Comparison of ENCODE assay signal across 13 cellular contexts in genomic region chr12:52232916-52233461, GRCh38. TPM values are rescaled to one million over a fixed set of nuclear protein-coding genes. Genes with fewer than 3 reads are reported as not detected.
DNase-seq lines count a peak whose midpoint lies in the region; ATAC-seq, FAIRE-seq and TF ChIP-seq lines count a peak whose summit lies in the region.
"Had no signal": no experiment of that assay in that cellular context is flagged by ENCODE, and none has a peak within 500 bp of the region (broad histone marks: within the 10 kb centered on the region; RNA-seq: fewer than 3 reads in every experiment).

Gene KRT7, plus strand, starts transcription at chr12:52233243. Its CDS starts 54 bp downstream, at chr12:52233297.

- H3K23me2 ChIP-seq in H1 (ENCODE audit: low read depth, low read length): peaks cover 8% of the 10 kb centered on the region; the same call in 1 of the 2 replicates

- POLR2A ChIA-PET in H1 (lab: Charles Lee; ENCODE audit: partially characterized antibody): interaction anchor here (0.9 to 2.0 kb wide), 5 partner anchors 11 to 168 kb away, joined by 3 to 5 read pairs (median 4); no protein-coding TSS in a partner anchor

- H3K9ac ChIP-seq in HUES6 (ENCODE audit: low read length) (peak within 1 kb of the TSS; percentile 5), H1 (replicated peaks in 1 of 4; ENCODE audit: extremely low read depth in 1 of 4, low read depth in 3 of 4, low read length in 3 of 4) (peak within 1 kb of the TSS in 3 of 4 experiments; percentile 25 to 43 (median 29); a peak in 3 of 7 replicates)

- peak within 1 kb of the TSS; percentile 89 for H3K18ac ChIP-seq in H1 (ENCODE audit: extremely low read depth, low read length)

- H3K27ac ChIP-seq in 22Rv1 (no peak within 1 kb of the TSS), HUES6 (ENCODE audit: low read depth, low read length) (no peak within 1 kb of the TSS), H1 (ENCODE audit: low read depth, low read length) (no peak within 1 kb of the TSS), lung (ENCODE audit: low read depth in 1 of 2, low read length in 1 of 2) (peak within 1 kb of the TSS in 1 of 2 donors; percentile 92)
- H3K27ac ChIP-seq: gastrocnemius medialis, SJCRH30 had no signal

- CTCF ChIA-PET in H1 (lab: Charles Lee; ENCODE audit: partially characterized antibody): interaction anchor here (0.6 to 17.6 kb wide), 12 partner anchors 12 to 95 kb away, joined by 3 to 151 read pairs (median 4); no protein-coding TSS in a partner anchor

- H3K36me3 ChIP-seq in HUES6 (ENCODE audit: control insufficient read depth, insufficient read depth, low read length) (no peaks in the 10 kb centered on the region), H1 (ENCODE audit: control insufficient read depth in 2 of 4, insufficient read depth in 4 of 4, low read length in 3 of 4) (no peaks in the 10 kb centered on the region), lung (ENCODE audit: control insufficient read depth in 2 of 2, insufficient read depth in 2 of 2, low read length in 2 of 2) (no peaks in the 10 kb centered on the region)
- H3K36me3 ChIP-seq: gastrocnemius medialis, SJCRH30 had no signal

- H3K27me3 ChIP-seq in HUES6 (ENCODE audit: control insufficient read depth, insufficient read depth, low read length): peaks cover 77% of the 10 kb centered on the region
- H3K27me3 ChIP-seq in H1 (replicated peaks in 1 of 4; ENCODE audit: control insufficient read depth in 3 of 4, extremely low read depth in 1 of 4, insufficient read depth in 3 of 4, low read length in 3 of 4): peaks cover 0 to 50% (median 26%) of the 10 kb centered on the region in 4 experiments; a peak in 6 of 7 replicates
- H3K27me3 ChIP-seq in lung (ENCODE audit: control insufficient read depth, insufficient read depth): no peaks in the 10 kb centered on the region
- H3K27me3 ChIP-seq: SJCRH30 had no signal

- no peak within 1 kb of the TSS for H4K5ac ChIP-seq in H1 (ENCODE audit: insufficient read length, low read depth, low read length)

- peak within 1 kb of the TSS; percentile 76 to 82 for H3K4me2 ChIP-seq in H1 (ENCODE audit: insufficient read depth in 1 of 2, low read depth in 2 of 2, low read length in 2 of 2)

- TF ChIP-seq RAD21 in H1 (IDR thresholded peaks at IDR 0.05 in 1 of 2, conservative IDR thresholded peaks at IDR 0.05 in 1 of 2; ENCODE audit: low read depth in 2 of 2, low read length in 2 of 2): peak in 1 of 2 experiments; percentile 1; a peak in 1 of 4 replicates

- H2BK12ac ChIP-seq in H1 (ENCODE audit: low read depth, low read length): peak within 1 kb of the TSS; percentile 82

- H4K91ac ChIP-seq in H1 (replicated peaks; ENCODE audit: insufficient read length, low read length): peak within 1 kb of the TSS; percentile 14

- no peak for FAIRE-seq in H1 (lab: Jason Lieb, UNC)

- H4K8ac ChIP-seq in H1 (ENCODE audit: extremely low read depth, insufficient read depth, low read length): peak within 1 kb of the TSS; percentile 88

- H2BK15ac ChIP-seq in H1 (ENCODE audit: low read length): peak within 1 kb of the TSS; percentile 66; the same call in 1 of the 2 replicates

- no peaks in the 10 kb centered on the region for H4K20me1 ChIP-seq in H1 (replicated peaks in 1 of 2; ENCODE audit: control insufficient read depth in 1 of 2, insufficient read depth in 2 of 2, low read length in 2 of 2)

- peak; percentile 60 for ATAC-seq in lung (ENCODE audit: insufficient read depth, low FRiP score)
- ATAC-seq in GM19328 (IDR thresholded peaks at IDR 0.05; ENCODE audit: unreplicated experiment): no peak
- ATAC-seq in GM18867 (IDR thresholded peaks at IDR 0.05; ENCODE audit: unreplicated experiment): no peak
- ATAC-seq: activated T-helper 17 cell treated with anti-CD3 and anti-CD28 coated beads, Interleukin-2, amount 50 U/mL, for 72 hours; gastrocnemius medialis had no signal

- no peaks in the 10 kb centered on the region for H3K79me2 ChIP-seq in H1 (ENCODE audit: control insufficient read depth in 1 of 2, insufficient read depth in 2 of 2, low read length in 2 of 2)

- H3K56ac ChIP-seq in H1 (replicated peaks; ENCODE audit: insufficient read length, low read depth, low read length): no peak within 1 kb of the TSS

- peak within 1 kb of the TSS; percentile 64; the same call in 1 of the 2 replicates for H2BK20ac ChIP-seq in H1 (ENCODE audit: low read length)

- TF ChIP-seq CTCF in 22Rv1 (IDR thresholded peaks at IDR 0.05): peak; percentile 27
- no peak for TF ChIP-seq CTCF in H1 (IDR thresholded peaks at IDR 0.05; ENCODE audit: control extremely low read depth in 1 of 3, insufficient read depth in 1 of 3, low read depth in 1 of 3, low read length in 3 of 3)
- no peak for TF ChIP-seq CTCF in lung (IDR thresholded peaks at IDR 0.05; ENCODE audit: control extremely low read depth, extremely low read depth)

- peak within 1 kb of the TSS; percentile 61 for H3K4me3 ChIP-seq in HUES6 (ENCODE audit: low read depth, low read length)
- peak within 1 kb of the TSS; percentile 41 to 68 (median 59) for H3K4me3 ChIP-seq in H1 (ENCODE audit: extremely low read depth in 1 of 4, insufficient read depth in 2 of 4, low read depth in 3 of 4, low read length in 4 of 4)
- peak within 1 kb of the TSS; percentile 43 for H3K4me3 ChIP-seq in lung
- H3K4me3 ChIP-seq: SJCRH30 had no signal

- no peak for TF ChIP-seq EP300 in H1 (IDR thresholded peaks at IDR 0.05; ENCODE audit: borderline replicate concordance in 1 of 2, low read depth in 2 of 2, low read length in 2 of 2)

- peaks cover 41% of the 10 kb centered on the region for H3K4me1 ChIP-seq in HUES6 (ENCODE audit: control insufficient read depth, insufficient read depth, low read length)
- peaks cover 11 to 35% (median 23%) of the 10 kb centered on the region in 4 experiments for H3K4me1 ChIP-seq in H1 (replicated peaks in 1 of 4; ENCODE audit: control insufficient read depth in 3 of 4, insufficient read depth in 4 of 4, low read length in 3 of 4)
- peaks cover 0 to 11% of the 10 kb centered on the region in 2 donors for H3K4me1 ChIP-seq in lung (ENCODE audit: control insufficient read depth in 2 of 2, insufficient read depth in 2 of 2, low read length in 2 of 2)

- no peak for TF ChIP-seq POLR2A in H1 (IDR thresholded peaks at IDR 0.05; ENCODE audit: control extremely low read depth in 1 of 2, low read depth in 2 of 2, low read length in 2 of 2)

- H3K9me3 ChIP-seq in HUES6 (ENCODE audit: control insufficient read depth, insufficient read depth, low read depth, low read length): no peaks in the 10 kb centered on the region
- no peaks in the 10 kb centered on the region for H3K9me3 ChIP-seq in H1 (ENCODE audit: insufficient read depth in 2 of 2, low read depth in 1 of 2, low read length in 1 of 2)
- H3K9me3 ChIP-seq in lung (ENCODE audit: control insufficient read depth in 2 of 2, insufficient read depth in 1 of 2, low read length in 1 of 2): no peaks in the 10 kb centered on the region
- H3K9me3 ChIP-seq: gastrocnemius medialis, SJCRH30 had no signal

- no peak within 1 kb of the TSS for H3K23ac ChIP-seq in H1 (ENCODE audit: insufficient read length)

- no peak within 1 kb of the TSS for H3K14ac ChIP-seq in H1 (ENCODE audit: insufficient read length)

- H2AFZ ChIP-seq in H1 (ENCODE audit: low read length): peak within 1 kb of the TSS; percentile 70

- DNase-seq in H1 (ENCODE audit: low read depth in 1 of 2, low spot score in 2 of 2) (peak in 1 of 2 experiments; percentile 69), lung (ENCODE audit: low spot score) (peak; percentile 84)
- DNase-seq in stimulated activated CD4-positive, alpha-beta T cell treated with anti-CD3 and anti-CD28 coated beads, Interleukin-2, amount 100 ng/mL, for 48 hours: no peak
- no peak for DNase-seq in activated CD4-positive, CD25-positive, alpha-beta regulatory T cell treated with anti-CD3 and anti-CD28 coated beads, Interleukin-2, amount 50 U/mL, for 72 hours
- DNase-seq: CD4-positive, alpha-beta T cell; gastrocnemius medialis; SJCRH30; stimulated activated CD4-positive, alpha-beta T cell treated with anti-CD3 and anti-CD28 coated beads, Interleukin-12 subunit alpha, Interleukin-12 subunit beta, amount 100 ng/mL, for 4 hours had no signal

- H2BK5ac ChIP-seq in H1 (ENCODE audit: low read depth, low read length): peak within 1 kb of the TSS; percentile 19; the same call in 1 of the 2 replicates

- no peak within 1 kb of the TSS for H2BK120ac ChIP-seq in H1 (replicated peaks; ENCODE audit: low read depth, low read length)

- no peak within 1 kb of the TSS for H3K4ac ChIP-seq in H1 (replicated peaks; ENCODE audit: insufficient read length, low read depth, low read length)

- WGBS in H1 (ENCODE audit: extremely low coverage in 1 of 2, insufficient coverage in 1 of 2, insufficient read length in 1 of 2, insufficient replicate concordance in 2 of 2, low coverage in 1 of 2, low lambda C conversion rate in 2 of 2, missing lambda C conversion rate in 1 of 2), 2 experiments: 2% methylated on average over 27 of the region's 53 CpGs; no CpG with 5 or more reads in 1 of the 2 experiments
- 4 to 5% methylated on average over 39 to 53 of the region's 53 CpGs for WGBS in lung, 2 donors

- no peaks in the 10 kb centered on the region for H3K79me1 ChIP-seq in H1 (ENCODE audit: low read depth, low read length)

- no peak within 1 kb of the TSS for H2AK5ac ChIP-seq in H1 (ENCODE audit: low read depth, low read length)

TF ChIP-seq in H1, 55 proteins besides CTCF, POLR2A, EP300 and RAD21 (continues in another document):
- TF ChIP-seq ASH2L (IDR thresholded peaks at IDR 0.05; ENCODE audit: low read length) (peak; percentile 56), EZH2 (IDR thresholded peaks at IDR 0.05; ENCODE audit: low read depth, low read length, severe bottlenecking) (peak; percentile 53), KDM4A (IDR thresholded peaks at IDR 0.05; ENCODE audit: low read depth, low read length, severe bottlenecking) (peak; percentile 97), SP4 (IDR thresholded peaks at IDR 0.05; ENCODE audit: low read length) (no peak), SUZ12 (IDR thresholded peaks at IDR 0.05; ENCODE audit: low read length) (peak; percentile 68; the same call in 1 of the 2 replicates)

RNA-seq across cellular contexts. Expression of gene KRT7, which starts in this region (rescaled TPM):
- total RNA-seq in H1 (2021; fragmentation: NEBNext Ultra II Directional; extraction: Animal tissue kit (Norgen Biotek cat#: 25700)): 13.2 and 16.5 TPM in 2 replicates
- polyA plus RNA-seq in H1 (2011; rRNA removed): 19.0 and 25.6 TPM in 2 replicates
- polyA plus RNA-seq in H1 (2011; cell fraction: cytosol; rRNA removed): 20.8 TPM
- polyA plus RNA-seq in H1 (2011; cell fraction: nucleus; rRNA removed): 32.4 TPM
- 10.8 to 28.4 TPM (median 20.2 TPM) in 4 replicates for polyA plus RNA-seq in H1 (2012, experiment 1 of 2)
- polyA plus RNA-seq in H1 (2012, experiment 2 of 2): 20.5 TPM
- 4.4 TPM for polyA plus RNA-seq in H1 (2013, experiment 1 of 2)
- 4.8 TPM for polyA plus RNA-seq in H1 (2013, experiment 2 of 2)
- polyA minus RNA-seq in H1 (2011; rRNA and poly(A)+ RNA removed): 16.8 and 19.4 TPM in 2 replicates
- polyA minus RNA-seq in H1 (2011; cell fraction: cytosol; rRNA and poly(A)+ RNA removed): 13.4 TPM
- polyA minus RNA-seq in H1 (2011; cell fraction: nucleus; rRNA and poly(A)+ RNA removed): 20.8 TPM
- 1,000 to 10,000 TPM in 1 of 2 donors, 10 to 100 TPM in 1; 33.6 to 1,411 TPM for total RNA-seq in lung
- 1,000 to 10,000 TPM; 1,201 to 1,415 TPM for polyA plus RNA-seq in lung
- total RNA-seq: CD4-positive, alpha-beta T cell had no signal

Comparison
In these comparisons a context has a peak if more than half of its experiments do, and no peak if none do; other contexts are left out.
1. RNA of gene KRT7 (polyA plus RNA-seq): 1,201 to 1,415 TPM in lung; 4.4 to 32.4 TPM in H1; every median in the first group is over 10 times any median in the second.
2. Peak in every context shown above with its lines, with median percentiles within 50 percentile points of each other: H3K4me3 ChIP-seq.